ENCODE assay signal across 22 cellular contexts in genomic region chr5:43553381-43553780, GRCh38. TPM values are rescaled to one million over a fixed set of nuclear protein-coding genes. Genes with fewer than 3 reads are reported as not detected.
A peak's percentile ranks its signal among the peaks of the same experiment; 100 is the strongest.
DNase-seq lines count a peak whose midpoint lies in the region; ATAC-seq and TF ChIP-seq lines count a peak whose summit lies in the region.
"Had no signal": no experiment of that assay in that cellular context is flagged by ENCODE, and none has a peak within 500 bp of the region (broad histone marks: within the 10 kb centered on the region; RNA-seq: fewer than 3 reads in every experiment).

No MANE protein-coding gene starts in this region.

- H3K36me3 Mint-ChIP-seq in immature natural killer cell = peaks cover 3 to 9% (median 7%) of the 10 kb centered on the region in 3 donors
- peaks cover 21% of the 10 kb centered on the region for H3K36me3 Mint-ChIP-seq in activated CD4-positive, alpha-beta T cell treated with anti-CD3 and anti-CD28 coated beads, Interleukin-2, amount 10 ng/mL, durations not matched to agents 7 days and 5 days (ENCODE audit: low read depth)

- no peak overlapping the region for H3K23ac ChIP-seq in trophoblast cell (ENCODE audit: low read length)

- H3K27me3 Mint-ChIP-seq in immature natural killer cell (ENCODE audit: low read depth in 3 of 3) = peaks cover 6 to 11% (median 9%) of the 10 kb centered on the region in 3 donors
- no peaks in the 10 kb centered on the region for H3K27me3 Mint-ChIP-seq in activated CD4-positive, alpha-beta T cell treated with anti-CD3 and anti-CD28 coated beads, Interleukin-2, amount 10 ng/mL, durations not matched to agents 7 days and 5 days
- H3K27me3 Mint-ChIP-seq: activated naive CD8-positive, alpha-beta T cell treated with anti-CD3 and anti-CD28 coated beads, Interleukin-2, amount 10 ng/mL, durations not matched to agents 7 days and 5 days; naive B cell had no signal

- no peak overlapping the region for H3K4me2 ChIP-seq in trophoblast cell (ENCODE audit: low read length)

- H2BK12ac ChIP-seq in trophoblast cell (ENCODE audit: low read length) = no peak overlapping the region

- H3K4me1 Mint-ChIP-seq in immature natural killer cell = peaks cover 15 to 25% of the 10 kb centered on the region in 2 donors
- H3K4me1 Mint-ChIP-seq in activated CD4-positive, alpha-beta T cell treated with anti-CD3 and anti-CD28 coated beads, Interleukin-2, amount 10 ng/mL, durations not matched to agents 7 days and 5 days = peaks cover 29% of the 10 kb centered on the region

- no peaks in the 10 kb centered on the region for H3K9me3 Mint-ChIP-seq in immature natural killer cell
- H3K9me3 Mint-ChIP-seq in activated CD4-positive, alpha-beta T cell treated with anti-CD3 and anti-CD28 coated beads, Interleukin-2, amount 10 ng/mL, durations not matched to agents 7 days and 5 days = no peaks in the 10 kb centered on the region
- H3K9me3 Mint-ChIP-seq: activated naive CD8-positive, alpha-beta T cell treated with anti-CD3 and anti-CD28 coated beads, Interleukin-2, amount 10 ng/mL, durations not matched to agents 7 days and 5 days; naive B cell had no signal

- no peak overlapping the region for H2AFZ ChIP-seq in trophoblast cell (ENCODE audit: insufficient read depth, low read length, poor library complexity)

- H3K9ac ChIP-seq in trophoblast cell (ENCODE audit: low read length) = no peak overlapping the region

- H3K4me3 ChIP-seq in choroid plexus epithelial cell (ENCODE audit: low read depth, low read length) (no peak overlapping the region), trophoblast cell (ENCODE audit: low read depth, low read length) (no peak overlapping the region)
- H3K4me3 ChIP-seq: breast epithelium, SJSA1, vagina had no signal

- peaks cover 12% of the 10 kb centered on the region for H3K79me2 ChIP-seq in trophoblast cell (ENCODE audit: control insufficient read depth, insufficient read depth, low read length, poor library complexity)

- no peak overlapping the region for H3K18ac ChIP-seq in trophoblast cell (ENCODE audit: low read length)

- ATAC-seq in HG03139 (IDR thresholded peaks at IDR 0.05; ENCODE audit: unreplicated experiment) = no peak

- no CpG with 5 or more reads among the region's 2 CpGs for WGBS in trophoblast cell (ENCODE audit: extremely low coverage, insufficient coverage, insufficient read length)

- POLR2A ChIA-PET in activated CD4-positive, alpha-beta T cell treated with anti-CD3 and anti-CD28 coated beads, Interleukin-2, amount 10 ng/mL, durations not matched to agents 7 days and 5 days (lab: Charles Lee) = no interaction called here

- peak overlapping the region; percentile 79 for H3K4ac ChIP-seq in trophoblast cell (ENCODE audit: low read depth, low read length)

- DNase-seq in EH (ENCODE audit: low read depth) (peak; percentile 22), NCI-H82 (lab: John Stamatoyannopoulos, UW) (peak; percentile 79), choroid plexus epithelial cell (ENCODE audit: low read depth) (peak; percentile 49), trophoblast cell (no peak), immature natural killer cell (no peak), mucosa of gallbladder (ENCODE audit: low spot score) (no peak)
- DNase-seq in activated CD4-positive, alpha-beta T cell treated with anti-CD3 and anti-CD28 coated beads, Interleukin-2, amount 10 ng/mL, durations not matched to agents 7 days and 5 days = no peak
- DNase-seq: activated CD8-positive, alpha-beta memory T cell treated with anti-CD3 and anti-CD28 coated beads for 24 hours; activated naive CD8-positive, alpha-beta T cell treated with anti-CD3 and anti-CD28 coated beads, Interleukin-2, amount 10 ng/mL, durations not matched to agents 7 days and 5 days; Caco-2; dorsolateral prefrontal cortex; MM.1S; naive B cell; NCI-H2081; NCI-H524 treated with DMSO at 0.1 percent for 48 hours; OCI-M1; small intestine; stimulated activated CD8-positive, alpha-beta memory T cell treated with anti-CD3 and anti-CD28 coated beads, Interleukin-4, amount 100 ng/mL, for 48 hours had no signal

- TF ChIP-seq CTCF in choroid plexus epithelial cell (conservative IDR thresholded peaks at IDR 0.05; ENCODE audit: low read depth, low read length) = no peak

- peaks cover 6 to 11% of the 10 kb centered on the region in 2 experiments for H3K36me3 ChIP-seq in trophoblast cell (ENCODE audit: control insufficient read depth in 1 of 2, insufficient read depth in 2 of 2, low read length in 2 of 2)
- H3K36me3 ChIP-seq: breast epithelium had no signal

- CTCF ChIA-PET in activated CD4-positive, alpha-beta T cell treated with anti-CD3 and anti-CD28 coated beads, Interleukin-2, amount 10 ng/mL, durations not matched to agents 7 days and 5 days (lab: Charles Lee) = interaction anchor here (0.9 to 1.4 kb wide), 3 partner anchors 9 to 28 kb away, joined by 3 to 4 read pairs (median 4); no protein-coding TSS in a partner anchor

- H4K91ac ChIP-seq in trophoblast cell (ENCODE audit: low read depth, low read length) = no peak overlapping the region

- H3K4me1 ChIP-seq in trophoblast cell (ENCODE audit: control insufficient read depth in 1 of 2, insufficient read depth in 2 of 2, low read length in 2 of 2) = peaks cover 0 to 2% of the 10 kb centered on the region in 2 experiments
- H3K4me1 ChIP-seq: Caco-2 had no signal

- H3K27me3 ChIP-seq in trophoblast cell (ENCODE audit: insufficient read depth, low read length) = no peaks in the 10 kb centered on the region
- H3K27me3 ChIP-seq: breast epithelium, dorsolateral prefrontal cortex, SJSA1, vagina had no signal

- H2AK5ac ChIP-seq in trophoblast cell (ENCODE audit: low read length) = no peak overlapping the region

- no peak overlapping the region for H2BK5ac ChIP-seq in trophoblast cell (ENCODE audit: low read depth, low read length, poor library complexity)

- no peak overlapping the region for H3K27ac Mint-ChIP-seq in immature natural killer cell
- H3K27ac Mint-ChIP-seq in activated CD4-positive, alpha-beta T cell treated with anti-CD3 and anti-CD28 coated beads, Interleukin-2, amount 10 ng/mL, durations not matched to agents 7 days and 5 days = no peak overlapping the region
- H3K27ac Mint-ChIP-seq: activated naive CD8-positive, alpha-beta T cell treated with anti-CD3 and anti-CD28 coated beads, Interleukin-2, amount 10 ng/mL, durations not matched to agents 7 days and 5 days; naive B cell had no signal

- H3K9me3 ChIP-seq in trophoblast cell (ENCODE audit: insufficient read depth, low read depth, low read length) = no peaks in the 10 kb centered on the region
- H3K9me3 ChIP-seq: breast epithelium, Caco-2, SJSA1, vagina had no signal

- H3K4me3 Mint-ChIP-seq in immature natural killer cell = no peak overlapping the region
- H3K4me3 Mint-ChIP-seq in activated CD4-positive, alpha-beta T cell treated with anti-CD3 and anti-CD28 coated beads, Interleukin-2, amount 10 ng/mL, durations not matched to agents 7 days and 5 days = no peak overlapping the region
- H3K4me3 Mint-ChIP-seq: activated naive CD8-positive, alpha-beta T cell treated with anti-CD3 and anti-CD28 coated beads, Interleukin-2, amount 10 ng/mL, durations not matched to agents 7 days and 5 days; naive B cell had no signal

- no peak overlapping the region for H4K12ac ChIP-seq in trophoblast cell (ENCODE audit: low read depth, low read length)

- no peak overlapping the region for H2BK120ac ChIP-seq in trophoblast cell (ENCODE audit: insufficient read depth, low read length, poor library complexity)

- H4K8ac ChIP-seq in trophoblast cell (ENCODE audit: low read depth, low read length) = no peak overlapping the region

- no peak overlapping the region for H3K27ac ChIP-seq in trophoblast cell (ENCODE audit: low read depth, low read length)
- H3K27ac ChIP-seq: breast epithelium, dorsolateral prefrontal cortex, SJSA1, vagina had no signal

- peaks cover 11% of the 10 kb centered on the region for H3K79me1 ChIP-seq in trophoblast cell (ENCODE audit: low read length)

- H3K14ac ChIP-seq in trophoblast cell (ENCODE audit: low read length) = no peak overlapping the region

RNA-seq across cellular contexts. Expression of gene PAIP1, which starts 3.5 kb away (rescaled TPM):
- polyA plus RNA-seq in trophoblast cell (2013) = 122 and 126 TPM in 2 replicates
- 10 to 100 TPM; 28.4 to 30.3 (median 29.4) TPM for polyA plus RNA-seq in immature natural killer cell
- total RNA-seq in activated CD4-positive, alpha-beta T cell treated with anti-CD3 and anti-CD28 coated beads, Interleukin-2, amount 10 ng/mL, durations not matched to agents 7 days and 5 days = 10 to 100 TPM; 35.3 to 37.1 TPM
- total RNA-seq in mucosa of gallbladder = 74.9 TPM

RNA-seq across cellular contexts. Expression of gene C5orf34, which starts 38.4 kb away (rescaled TPM):
- 4.2 and 4.5 TPM in 2 replicates for polyA plus RNA-seq in trophoblast cell (2013)
- polyA plus RNA-seq in immature natural killer cell = 1 to 10 TPM; 1.3 to 3.3 (median 1.5) TPM
- total RNA-seq in activated CD4-positive, alpha-beta T cell treated with anti-CD3 and anti-CD28 coated beads, Interleukin-2, amount 10 ng/mL, durations not matched to agents 7 days and 5 days = 10 to 100 TPM; 10.7 to 11.0 TPM
- 0.69 TPM for total RNA-seq in mucosa of gallbladder
- total RNA-seq: vagina had no signal

RNA-seq across cellular contexts. Expression of gene NNT, which starts 49.6 kb away (rescaled TPM):
- 20.1 and 20.7 TPM in 2 replicates for polyA plus RNA-seq in trophoblast cell (2013)
- 10 to 100 TPM; 49.5 to 78.0 (median 60.6) TPM for polyA plus RNA-seq in immature natural killer cell
- total RNA-seq in activated CD4-positive, alpha-beta T cell treated with anti-CD3 and anti-CD28 coated beads, Interleukin-2, amount 10 ng/mL, durations not matched to agents 7 days and 5 days = 100 to 1,000 TPM; 101 to 108 TPM
- total RNA-seq in mucosa of gallbladder = 107 TPM

Comparison
In these comparisons a context has a peak if more than half of its experiments do, and no peak if none do; other contexts are left out.
1. DNase-seq: peak in EH (single experiment), NCI-H82 (single experiment) and choroid plexus epithelial cell (single experiment); none in trophoblast cell (0 of 2), immature natural killer cell (0 of 3), activated CD4-positive, alpha-beta T cell treated with anti-CD3 and anti-CD28 coated beads, Interleukin-2, amount 10 ng/mL, durations not matched to agents 7 days and 5 days (single experiment) and mucosa of gallbladder (single experiment).